8 cellular contexts compared by ENCODE assay signal in the genomic region with DNA sequence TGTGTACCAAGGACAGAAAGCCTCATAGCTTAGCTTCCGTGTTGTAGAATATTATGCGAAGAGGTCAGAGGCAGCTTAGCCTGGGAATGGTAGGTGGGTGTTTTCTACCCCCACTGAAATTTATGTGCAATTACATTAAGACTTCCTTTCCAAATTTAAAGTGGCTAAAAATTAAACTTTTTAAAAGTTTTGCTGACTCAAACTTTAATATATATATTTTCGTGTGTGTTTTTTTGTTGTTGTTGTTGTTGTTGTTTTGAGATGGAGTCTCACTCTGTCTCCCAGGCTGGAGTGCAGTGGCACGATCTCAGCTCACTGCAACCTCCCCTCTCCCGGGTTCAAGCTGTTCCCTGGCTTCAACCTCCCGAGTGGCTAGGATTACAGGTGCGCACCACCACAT.
"Had no signal": no experiment of that assay in that cellular context is flagged by ENCODE, and none has a peak within 500 bp of the region (broad histone marks: within the 10 kb centered on the region; RNA-seq: fewer than 3 reads in every experiment).

No MANE protein-coding gene starts in this region.

- H3K9ac ChIP-seq: GM23248 had no signal

- DNase-seq: GM23248, GOT3, H7, HFFc6, KG1 had no signal

- H3K9me3 ChIP-seq: HAP-1 had no signal

- H2AFZ ChIP-seq: GM23248 had no signal

- H3K4me3 ChIP-seq: GM23248, HAP-1 had no signal

- H3K27ac ChIP-seq: GM23248, HL-60 had no signal

- ATAC-seq: HCT116 had no signal
